ENCODE assay signal across 2 cellular contexts in the genomic region with DNA sequence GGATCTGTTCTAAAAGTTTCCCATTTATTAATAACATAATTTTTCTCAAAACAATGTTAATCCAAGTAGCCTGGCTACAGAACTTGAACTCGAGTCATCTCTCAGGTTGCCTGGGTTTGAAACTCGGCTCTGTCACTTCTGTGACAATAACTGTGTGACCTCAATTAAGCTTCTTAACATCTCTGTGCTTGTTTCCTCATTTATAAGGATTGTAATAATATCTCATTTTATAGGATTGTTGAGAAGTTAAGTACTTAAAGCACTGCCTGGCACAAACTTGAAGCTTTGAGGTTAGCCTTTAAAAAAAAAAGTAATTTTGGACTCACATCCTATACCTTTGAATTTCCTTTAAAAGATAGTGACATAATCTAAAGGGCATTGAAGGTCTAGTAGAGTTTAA.
TF ChIP-seq lines count a peak whose summit lies in the region.

No MANE protein-coding gene starts in this region.

TF ChIP-seq in SK-N-SH, 30 proteins besides CTCF, POLR2A, EP300 and RAD21 (continued from another document):
- TF ChIP-seq, protein P1, sequence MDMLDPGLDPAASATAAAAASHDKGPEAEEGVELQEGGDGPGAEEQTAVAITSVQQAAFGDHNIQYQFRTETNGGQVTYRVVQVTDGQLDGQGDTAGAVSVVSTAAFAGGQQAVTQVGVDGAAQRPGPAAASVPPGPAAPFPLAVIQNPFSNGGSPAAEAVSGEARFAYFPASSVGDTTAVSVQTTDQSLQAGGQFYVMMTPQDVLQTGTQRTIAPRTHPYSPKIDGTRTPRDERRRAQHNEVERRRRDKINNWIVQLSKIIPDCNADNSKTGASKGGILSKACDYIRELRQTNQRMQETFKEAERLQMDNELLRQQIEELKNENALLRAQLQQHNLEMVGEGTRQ (IDR thresholded peaks at IDR 0.05; ENCODE audit: borderline replicate concordance, low read depth, low read length), result no peak
- TF ChIP-seq NRF1 (IDR thresholded peaks at IDR 0.05; ENCODE audit: low read depth, low read length) (no peak), RCOR1 (IDR thresholded peaks at IDR 0.05; ENCODE audit: low read length) (no peak), MXI1 (IDR thresholded peaks at IDR 0.05; ENCODE audit: low read depth, low read length) (no peak), NFIC (IDR thresholded peaks at IDR 0.05; ENCODE audit: borderline replicate concordance) (no peak), ELF1 (IDR thresholded peaks at IDR 0.05) (no peak), TEAD4 (IDR thresholded peaks at IDR 0.05; ENCODE audit: borderline replicate concordance, insufficient read depth) (no peak), EZH2phosphoT487 (IDR thresholded peaks at IDR 0.05; ENCODE audit: borderline replicate concordance, low read depth) (no peak), TCF12 (IDR thresholded peaks at IDR 0.05) (no peak), TAF1 (IDR thresholded peaks at IDR 0.05; ENCODE audit: borderline replicate concordance, low read depth, low read length) (no peak), CHD2 (IDR thresholded peaks at IDR 0.05; ENCODE audit: low read length, partially characterized antibody) (no peak), RFX5 (IDR thresholded peaks at IDR 0.05; ENCODE audit: low read length) (no peak)
- TF ChIP-seq, protein P2, sequence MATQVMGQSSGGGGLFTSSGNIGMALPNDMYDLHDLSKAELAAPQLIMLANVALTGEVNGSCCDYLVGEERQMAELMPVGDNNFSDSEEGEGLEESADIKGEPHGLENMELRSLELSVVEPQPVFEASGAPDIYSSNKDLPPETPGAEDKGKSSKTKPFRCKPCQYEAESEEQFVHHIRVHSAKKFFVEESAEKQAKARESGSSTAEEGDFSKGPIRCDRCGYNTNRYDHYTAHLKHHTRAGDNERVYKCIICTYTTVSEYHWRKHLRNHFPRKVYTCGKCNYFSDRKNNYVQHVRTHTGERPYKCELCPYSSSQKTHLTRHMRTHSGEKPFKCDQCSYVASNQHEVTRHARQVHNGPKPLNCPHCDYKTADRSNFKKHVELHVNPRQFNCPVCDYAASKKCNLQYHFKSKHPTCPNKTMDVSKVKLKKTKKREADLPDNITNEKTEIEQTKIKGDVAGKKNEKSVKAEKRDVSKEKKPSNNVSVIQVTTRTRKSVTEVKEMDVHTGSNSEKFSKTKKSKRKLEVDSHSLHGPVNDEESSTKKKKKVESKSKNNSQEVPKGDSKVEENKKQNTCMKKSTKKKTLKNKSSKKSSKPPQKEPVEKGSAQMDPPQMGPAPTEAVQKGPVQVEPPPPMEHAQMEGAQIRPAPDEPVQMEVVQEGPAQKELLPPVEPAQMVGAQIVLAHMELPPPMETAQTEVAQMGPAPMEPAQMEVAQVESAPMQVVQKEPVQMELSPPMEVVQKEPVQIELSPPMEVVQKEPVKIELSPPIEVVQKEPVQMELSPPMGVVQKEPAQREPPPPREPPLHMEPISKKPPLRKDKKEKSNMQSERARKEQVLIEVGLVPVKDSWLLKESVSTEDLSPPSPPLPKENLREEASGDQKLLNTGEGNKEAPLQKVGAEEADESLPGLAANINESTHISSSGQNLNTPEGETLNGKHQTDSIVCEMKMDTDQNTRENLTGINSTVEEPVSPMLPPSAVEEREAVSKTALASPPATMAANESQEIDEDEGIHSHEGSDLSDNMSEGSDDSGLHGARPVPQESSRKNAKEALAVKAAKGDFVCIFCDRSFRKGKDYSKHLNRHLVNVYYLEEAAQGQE (IDR thresholded peaks at IDR 0.05; ENCODE audit: low read depth, low read length), result no peak
- TF ChIP-seq, protein P3, sequence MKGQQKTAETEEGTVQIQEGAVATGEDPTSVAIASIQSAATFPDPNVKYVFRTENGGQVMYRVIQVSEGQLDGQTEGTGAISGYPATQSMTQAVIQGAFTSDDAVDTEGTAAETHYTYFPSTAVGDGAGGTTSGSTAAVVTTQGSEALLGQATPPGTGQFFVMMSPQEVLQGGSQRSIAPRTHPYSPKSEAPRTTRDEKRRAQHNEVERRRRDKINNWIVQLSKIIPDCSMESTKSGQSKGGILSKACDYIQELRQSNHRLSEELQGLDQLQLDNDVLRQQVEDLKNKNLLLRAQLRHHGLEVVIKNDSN (IDR thresholded peaks at IDR 0.05; ENCODE audit: borderline replicate concordance, low read depth), result no peak
TF ChIP-seq in SK-N-SH: peak in this region for 0.

TF ChIP-seq in SK-N-SH treated with all-trans-retinoic acid at 6 μM for 48 hours, 23 proteins besides CTCF, POLR2A, EP300 and RAD21 (continued from another document):
- TF ChIP-seq, protein P4, sequence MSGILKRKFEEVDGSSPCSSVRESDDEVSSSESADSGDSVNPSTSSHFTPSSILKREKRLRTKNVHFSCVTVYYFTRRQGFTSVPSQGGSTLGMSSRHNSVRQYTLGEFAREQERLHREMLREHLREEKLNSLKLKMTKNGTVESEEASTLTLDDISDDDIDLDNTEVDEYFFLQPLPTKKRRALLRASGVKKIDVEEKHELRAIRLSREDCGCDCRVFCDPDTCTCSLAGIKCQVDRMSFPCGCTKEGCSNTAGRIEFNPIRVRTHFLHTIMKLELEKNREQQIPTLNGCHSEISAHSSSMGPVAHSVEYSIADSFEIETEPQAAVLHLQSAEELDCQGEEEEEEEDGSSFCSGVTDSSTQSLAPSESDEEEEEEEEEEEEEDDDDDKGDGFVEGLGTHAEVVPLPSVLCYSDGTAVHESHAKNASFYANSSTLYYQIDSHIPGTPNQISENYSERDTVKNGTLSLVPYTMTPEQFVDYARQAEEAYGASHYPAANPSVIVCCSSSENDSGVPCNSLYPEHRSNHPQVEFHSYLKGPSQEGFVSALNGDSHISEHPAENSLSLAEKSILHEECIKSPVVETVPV (CRISPR knock-in tag; IDR thresholded peaks at IDR 0.05), result no peak
- TF ChIP-seq, protein P5, sequence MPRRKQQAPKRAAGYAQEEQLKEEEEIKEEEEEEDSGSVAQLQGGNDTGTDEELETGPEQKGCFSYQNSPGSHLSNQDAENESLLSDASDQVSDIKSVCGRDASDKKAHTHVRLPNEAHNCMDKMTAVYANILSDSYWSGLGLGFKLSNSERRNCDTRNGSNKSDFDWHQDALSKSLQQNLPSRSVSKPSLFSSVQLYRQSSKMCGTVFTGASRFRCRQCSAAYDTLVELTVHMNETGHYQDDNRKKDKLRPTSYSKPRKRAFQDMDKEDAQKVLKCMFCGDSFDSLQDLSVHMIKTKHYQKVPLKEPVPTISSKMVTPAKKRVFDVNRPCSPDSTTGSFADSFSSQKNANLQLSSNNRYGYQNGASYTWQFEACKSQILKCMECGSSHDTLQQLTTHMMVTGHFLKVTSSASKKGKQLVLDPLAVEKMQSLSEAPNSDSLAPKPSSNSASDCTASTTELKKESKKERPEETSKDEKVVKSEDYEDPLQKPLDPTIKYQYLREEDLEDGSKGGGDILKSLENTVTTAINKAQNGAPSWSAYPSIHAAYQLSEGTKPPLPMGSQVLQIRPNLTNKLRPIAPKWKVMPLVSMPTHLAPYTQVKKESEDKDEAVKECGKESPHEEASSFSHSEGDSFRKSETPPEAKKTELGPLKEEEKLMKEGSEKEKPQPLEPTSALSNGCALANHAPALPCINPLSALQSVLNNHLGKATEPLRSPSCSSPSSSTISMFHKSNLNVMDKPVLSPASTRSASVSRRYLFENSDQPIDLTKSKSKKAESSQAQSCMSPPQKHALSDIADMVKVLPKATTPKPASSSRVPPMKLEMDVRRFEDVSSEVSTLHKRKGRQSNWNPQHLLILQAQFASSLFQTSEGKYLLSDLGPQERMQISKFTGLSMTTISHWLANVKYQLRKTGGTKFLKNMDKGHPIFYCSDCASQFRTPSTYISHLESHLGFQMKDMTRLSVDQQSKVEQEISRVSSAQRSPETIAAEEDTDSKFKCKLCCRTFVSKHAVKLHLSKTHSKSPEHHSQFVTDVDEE (CRISPR knock-in tag; IDR thresholded peaks at IDR 0.05), result no peak
- TF ChIP-seq ZNF70 (CRISPR knock-in tag; IDR thresholded peaks at IDR 0.05) (no peak), TCF4 (CRISPR knock-in tag; IDR thresholded peaks at IDR 0.05; ENCODE audit: borderline replicate concordance) (no peak), ZFP3 (CRISPR knock-in tag; IDR thresholded peaks at IDR 0.05) (no peak)
- TF ChIP-seq, protein P6, sequence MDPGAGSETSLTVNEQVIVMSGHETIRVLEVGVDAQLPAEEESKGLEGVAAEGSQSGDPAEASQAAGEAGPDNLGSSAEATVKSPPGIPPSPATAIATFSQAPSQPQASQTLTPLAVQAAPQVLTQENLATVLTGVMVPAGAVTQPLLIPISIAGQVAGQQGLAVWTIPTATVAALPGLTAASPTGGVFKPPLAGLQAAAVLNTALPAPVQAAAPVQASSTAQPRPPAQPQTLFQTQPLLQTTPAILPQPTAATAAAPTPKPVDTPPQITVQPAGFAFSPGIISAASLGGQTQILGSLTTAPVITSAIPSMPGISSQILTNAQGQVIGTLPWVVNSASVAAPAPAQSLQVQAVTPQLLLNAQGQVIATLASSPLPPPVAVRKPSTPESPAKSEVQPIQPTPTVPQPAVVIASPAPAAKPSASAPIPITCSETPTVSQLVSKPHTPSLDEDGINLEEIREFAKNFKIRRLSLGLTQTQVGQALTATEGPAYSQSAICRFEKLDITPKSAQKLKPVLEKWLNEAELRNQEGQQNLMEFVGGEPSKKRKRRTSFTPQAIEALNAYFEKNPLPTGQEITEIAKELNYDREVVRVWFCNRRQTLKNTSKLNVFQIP (CRISPR knock-in tag; IDR thresholded peaks at IDR 0.05; ENCODE audit: borderline replicate concordance, low read depth), result no peak
